In the genomic region with DNA sequence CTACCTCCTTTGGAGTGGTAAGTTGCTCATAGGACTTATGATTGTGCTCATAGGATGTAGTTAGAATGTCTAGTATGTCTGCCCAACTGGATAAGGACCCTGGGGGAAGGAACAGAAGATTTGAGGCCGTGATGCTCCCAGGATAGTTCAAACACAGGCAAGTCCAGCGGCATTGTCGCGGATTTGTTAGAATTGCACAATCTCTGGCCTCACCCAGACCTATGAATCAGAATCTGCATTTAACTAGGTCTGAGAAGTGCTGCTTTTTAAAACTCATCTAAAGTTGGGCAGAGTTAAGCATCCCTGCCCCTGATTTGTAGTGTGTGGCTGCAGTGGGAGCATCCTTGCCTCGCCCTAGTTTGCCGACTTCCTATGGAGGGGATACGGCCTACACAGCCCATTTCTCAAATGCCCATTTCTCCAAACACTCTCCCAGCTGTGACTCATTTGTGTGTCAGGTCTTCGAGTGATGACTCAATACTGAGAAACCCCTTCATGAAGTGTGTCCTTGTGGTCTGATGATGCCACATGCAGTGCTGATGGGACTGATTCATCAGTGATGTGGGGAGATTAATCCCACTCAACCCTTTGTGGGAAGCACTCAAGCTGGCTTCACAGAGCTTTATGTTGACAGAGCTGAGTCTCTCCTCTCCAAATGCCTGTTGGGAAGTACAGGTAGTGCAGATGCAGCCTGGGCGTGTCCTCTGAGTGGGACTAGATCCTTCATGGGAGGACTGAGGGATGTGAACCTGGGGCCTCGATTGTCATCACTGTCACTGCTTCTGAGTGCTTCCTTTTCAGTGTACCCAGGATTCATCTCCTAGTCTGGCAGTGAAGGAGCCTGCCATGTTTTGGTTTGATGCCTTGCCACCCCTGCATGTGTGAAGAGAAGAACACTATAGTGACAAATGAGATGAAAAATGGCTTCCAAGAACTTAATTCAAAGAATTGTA, we compare ENCODE assay signal across 10 cellular contexts. TPM values are rescaled to one million over a fixed set of nuclear protein-coding genes. Genes with fewer than 3 reads are reported as not detected.
DNase-seq lines count a peak whose midpoint lies in the region; ATAC-seq, FAIRE-seq and TF ChIP-seq lines count a peak whose summit lies in the region.
"Had no signal": no experiment of that assay in that cellular context is flagged by ENCODE, and none has a peak within 500 bp of the region (broad histone marks: within the 10 kb centered on the region; RNA-seq: fewer than 3 reads in every experiment).

No MANE protein-coding gene starts in this region.

- H3K4me2 ChIP-seq in endothelial cell of umbilical vein (ENCODE audit: insufficient read depth, low read length) = no peak overlapping the region

- TF ChIP-seq CTCF in Panc1 (IDR thresholded peaks at IDR 0.05) (no peak), endothelial cell of umbilical vein (IDR thresholded peaks at IDR 0.05; ENCODE audit: extremely low read depth in 1 of 2, insufficient read depth in 1 of 2, low read depth in 1 of 2, low read length in 2 of 2) (no peak), GM13976 (IDR thresholded peaks at IDR 0.05; ENCODE audit: borderline replicate concordance, control extremely low read depth, extremely low read depth, insufficient read depth, missing control alignments) (no peak)

- H4K20me1 ChIP-seq in endothelial cell of umbilical vein (replicated peaks; ENCODE audit: control insufficient read depth, extremely low read depth, insufficient read depth, low read length) = no peaks in the 10 kb centered on the region

- H3K4me3 ChIP-seq in Panc1 (ENCODE audit: low read depth in 2 of 2, low read length in 2 of 2) (no peak overlapping the region), endothelial cell of umbilical vein (replicated peaks in 1 of 3; ENCODE audit: insufficient read depth in 1 of 3, low read depth in 1 of 3, low read length in 3 of 3) (no peak overlapping the region)

- in situ Hi-C loops in Panc1 (cut with HindIII; ENCODE audit: low pct_unique_long_range_greater_than_20kb, low sequenced_read_pairs) = no loop called here
- in situ Hi-C loops in GM13976 (cut with MboI; ENCODE audit: low sequenced_read_pairs, unreplicated experiment) = no loop called here

- no peaks in the 10 kb centered on the region for H3K9me1 ChIP-seq in endothelial cell of umbilical vein (replicated peaks; ENCODE audit: control insufficient read depth, extremely low read depth, insufficient read depth, low read length)

- H3K36me3 ChIP-seq in Panc1 (ENCODE audit: control insufficient read depth, insufficient read depth, low read length) (no peaks in the 10 kb centered on the region), endothelial cell of umbilical vein (ENCODE audit: control insufficient read depth in 2 of 2, extremely low read depth in 1 of 2, insufficient read depth in 2 of 2, low read length in 2 of 2) (no peaks in the 10 kb centered on the region)

- H3K27me3 ChIP-seq in Panc1 (ENCODE audit: control insufficient read depth, insufficient read depth, low read length) (no peaks in the 10 kb centered on the region), endothelial cell of umbilical vein (ENCODE audit: control insufficient read depth in 2 of 2, insufficient read depth in 2 of 2, low read length in 2 of 2) (no peaks in the 10 kb centered on the region)

- dilution Hi-C loops in endothelial cell of umbilical vein (cut with MboI; ENCODE audit: extremely low pct_ligation_motif_present, low sequenced_read_pairs) = no loop called here

- H3K9me3 ChIP-seq in Panc1 (ENCODE audit: control insufficient read depth, insufficient read depth, low read depth, low read length) (no peaks in the 10 kb centered on the region), endothelial cell of umbilical vein (replicated peaks; ENCODE audit: control insufficient read depth, insufficient read depth, low read length) (no peaks in the 10 kb centered on the region)

- H3K9ac ChIP-seq in endothelial cell of umbilical vein (replicated peaks; ENCODE audit: extremely low read depth, insufficient read depth, low read length) = no peak overlapping the region

- H2AFZ ChIP-seq in endothelial cell of umbilical vein (ENCODE audit: low read depth, low read length) = no peak overlapping the region

- intact Hi-C loops in Panc1 (cut with micrococcal nuclease; ENCODE audit: unreplicated experiment) (no loop called here), endothelial cell of umbilical vein (cut with micrococcal nuclease) (no loop called here), cardiac septum (cut with DNase I) (no loop called here)

- H3K27ac ChIP-seq in Panc1 (ENCODE audit: low read length) = no peak overlapping the region
- H3K27ac ChIP-seq in endothelial cell of umbilical vein (ENCODE audit: insufficient read depth, low read depth, low read length) = no peak overlapping the region

- no peaks in the 10 kb centered on the region for H3K79me2 ChIP-seq in endothelial cell of umbilical vein (ENCODE audit: control insufficient read depth, insufficient read depth, low read length)

- DNase-seq in NCI-H1417 (lab: John Stamatoyannopoulos, UW) = peak in 2 of 3 experiments; percentile 43 to 89
- no peak for DNase-seq in NCI-H1417 treated with DMSO at 0.1 percent for 48 hours (lab: John Stamatoyannopoulos, UW)
- peak; percentile 80 for DNase-seq in Panc1 (ENCODE audit: low read depth, low spot score)
- peak; percentile 3 for DNase-seq in endothelial cell of umbilical vein (ENCODE audit: low read depth, low spot score)
- peak; percentile 8 to 34 for DNase-seq in stimulated activated CD4-positive, alpha-beta T cell treated with anti-CD3 and anti-CD28 coated beads, Interleukin-4, amount 100 ng/mL, for 48 hours (ENCODE audit: low read depth in 2 of 2)
- no peak for DNase-seq in cardiac septum (ENCODE audit: low spot score)
- no peak for DNase-seq in GM13976 (ENCODE audit: low spot score)
- no peak for DNase-seq in activated gamma-delta T cell treated with Interleukin-2 at 50 U/mL for 16 hours
- DNase-seq: naive B cell had no signal

- BruUV-seq in Panc1 (replicated peaks; lab: Mats Ljungman, UMichigan) = no TSS peak
- BruUV-seq in endothelial cell of umbilical vein (replicated peaks; lab: Mats Ljungman, UMichigan) = no TSS peak

- H3K4me1 ChIP-seq in Panc1 (ENCODE audit: control insufficient read depth, insufficient read depth, low read length) (no peaks in the 10 kb centered on the region), endothelial cell of umbilical vein (ENCODE audit: control insufficient read depth, extremely low read depth, insufficient read depth, low read length) (no peaks in the 10 kb centered on the region)

- no peak for TF ChIP-seq POLR2A in endothelial cell of umbilical vein (IDR thresholded peaks at IDR 0.05; ENCODE audit: low read depth, low read length)

- FAIRE-seq in endothelial cell of umbilical vein (lab: Jason Lieb, UNC) = no peak
- FAIRE-seq: A204.1 had no signal

- CTCF ChIA-PET in Panc1 (lab: Charles Lee) = no interaction called here
- CTCF ChIA-PET in endothelial cell of umbilical vein (lab: Charles Lee) = no interaction called here

- POLR2A ChIA-PET in Panc1 (lab: Charles Lee) (no interaction called here), endothelial cell of umbilical vein (lab: Charles Lee) (no interaction called here)

- peak; percentile 91 for ATAC-seq in Panc1

TF ChIP-seq in endothelial cell of umbilical vein, 7 proteins besides CTCF, POLR2A, EP300 and RAD21:
- TF ChIP-seq GATA2 (IDR thresholded peaks at IDR 0.05; ENCODE audit: insufficient read depth, insufficient read length, low read depth, low read length) (no peak), POLR2AphosphoS5 (IDR thresholded peaks at IDR 0.05; ENCODE audit: insufficient read depth, low read depth, low read length) (no peak), JUN (IDR thresholded peaks at IDR 0.05; ENCODE audit: borderline replicate concordance, insufficient read depth, insufficient read length, low read depth) (no peak), FOS (IDR thresholded peaks at IDR 0.05; ENCODE audit: borderline replicate concordance, insufficient read depth, low read length) (no peak), MYC (IDR thresholded peaks at IDR 0.05; ENCODE audit: low read depth, low read length) (no peak), EZH2 (IDR thresholded peaks at IDR 0.05; ENCODE audit: borderline replicate concordance, low read depth, low read length, severe bottlenecking) (no peak)
- TF ChIP-seq, protein P1, sequence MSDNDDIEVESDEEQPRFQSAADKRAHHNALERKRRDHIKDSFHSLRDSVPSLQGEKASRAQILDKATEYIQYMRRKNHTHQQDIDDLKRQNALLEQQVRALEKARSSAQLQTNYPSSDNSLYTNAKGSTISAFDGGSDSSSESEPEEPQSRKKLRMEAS (IDR thresholded peaks at IDR 0.05; ENCODE audit: insufficient read depth, insufficient read length) = no peak

RNA-seq across cellular contexts. Expression of a gene that starts 18.7 kb away (rescaled TPM):
- total RNA-seq in Panc1 (2021; ENCODE audit: unreplicated experiment) (not detected), endothelial cell of umbilical vein (not detected in 2 replicates), cardiac septum (not detected)
- not detected for polyA plus RNA-seq in Panc1 (2012; ENCODE audit: insufficient read length)
- not detected in 2 replicates for polyA plus RNA-seq in endothelial cell of umbilical vein
- polyA plus RNA-seq in endothelial cell of umbilical vein (2011; cell fraction: cytosol; rRNA removed) = not detected in 2 replicates
- polyA plus RNA-seq in endothelial cell of umbilical vein (2011; cell fraction: nucleus; rRNA removed) = not detected in 2 replicates
- not detected in 2 replicates for polyA plus RNA-seq in endothelial cell of umbilical vein (2012)
- not detected in 2 replicates for polyA minus RNA-seq in endothelial cell of umbilical vein
- polyA minus RNA-seq in endothelial cell of umbilical vein (2011; cell fraction: cytosol; rRNA and poly(A)+ RNA removed) = not detected
- polyA minus RNA-seq in endothelial cell of umbilical vein (2011; cell fraction: nucleus; rRNA and poly(A)+ RNA removed) = not detected in 2 replicates

Comparison
In these comparisons a context has a peak if more than half of its experiments do, and no peak if none do; other contexts are left out.
1. DNase-seq: peak in NCI-H1417 (2 of 3), Panc1 (single experiment), endothelial cell of umbilical vein (single experiment) and stimulated activated CD4-positive, alpha-beta T cell treated with anti-CD3 and anti-CD28 coated beads, Interleukin-4, amount 100 ng/mL, for 48 hours (2 of 2); none in NCI-H1417 treated with DMSO at 0.1 percent for 48 hours (single experiment), cardiac septum (single experiment), GM13976 (single experiment) and activated gamma-delta T cell treated with Interleukin-2 at 50 U/mL for 16 hours (single experiment).